In genomic region chr3:50610992-50611463, GRCh38 we compare ENCODE assay signal across 8 cellular contexts. TPM values are rescaled to one million over a fixed set of nuclear protein-coding genes. Genes with fewer than 3 reads are reported as not detected.
DNase-seq lines count a peak whose midpoint lies in the region; ATAC-seq and TF ChIP-seq lines count a peak whose summit lies in the region.

No MANE protein-coding gene starts in this region.

- H3K79me2 ChIP-seq in PC-9 (ENCODE audit: low read depth) = no peaks in the 10 kb centered on the region

- H3K9me2 ChIP-seq in PC-9 (ENCODE audit: insufficient read depth) = no peaks in the 10 kb centered on the region

- H3K27me3 ChIP-seq in CD4-positive, alpha-beta T cell (ENCODE audit: control insufficient read depth, insufficient read depth, low read length) = no peaks in the 10 kb centered on the region
- H3K27me3 ChIP-seq in PC-9 (ENCODE audit: insufficient read depth, low read depth) (no peaks in the 10 kb centered on the region), neutrophil (no peaks in the 10 kb centered on the region)

- H3K4me2 ChIP-seq in PC-9 = peak overlapping the region; percentile 90

- CTCF ChIA-PET in CD4-positive, alpha-beta T cell (lab: Charles Lee) = interaction anchor here (0.9 to 9.7 kb wide), 10 partner anchors 9 to 41 kb away, joined by 3 to 234 read pairs (median 5); partner anchors contain the start of genes C3orf18 and HEMK1
- CTCF ChIA-PET in PC-9 (lab: Charles Lee) = interaction anchor here (0.6 to 0.7 kb wide), 2 partner anchors 39 to 415 kb away, joined by 3 to 5 read pairs; no protein-coding TSS in a partner anchor

- ATAC-seq in CD4-positive, alpha-beta T cell (ENCODE audit: poor library complexity) = no peak
- ATAC-seq in GM18909 (IDR thresholded peaks at IDR 0.05; ENCODE audit: poor library complexity, unreplicated experiment) (no peak), GM21576 (IDR thresholded peaks at IDR 0.05; ENCODE audit: unreplicated experiment) (no peak)

- peak overlapping the region; percentile 93 for H3K27ac Mint-ChIP-seq in CD4-positive, alpha-beta T cell

- POLR2A ChIA-PET in CD4-positive, alpha-beta T cell (lab: Charles Lee) = interaction anchor here (0.7 to 20.8 kb wide), 8 partner anchors 9 to 889 kb away, joined by 3 to 446 read pairs (median 4); partner anchors contain the start of genes C3orf18, DCAF1 and HEMK1
- POLR2A ChIA-PET in PC-9 (lab: Charles Lee; ENCODE audit: unreplicated experiment) = interaction anchor here (0.6 kb wide), 2 partner anchors 19 to 44 kb away, joined by 3 to 6 read pairs; partner anchors contain the start of gene C3orf18

- DNase-seq in CD4-positive, alpha-beta T cell = no peak
- DNase-seq in PC-9 (no peak), epithelial cell of proximal tubule (ENCODE audit: low read depth) (no peak), kidney glomerular epithelial cell (lab: John Stamatoyannopoulos, UW) (no peak)
- no peak for DNase-seq in stimulated activated CD4-positive, alpha-beta T cell treated with anti-CD3 and anti-CD28 coated beads, Interleukin-12 subunit alpha, Interleukin-12 subunit beta, amount 100 ng/mL, for 4 hours

- peak overlapping the region; percentile 81 for H2AFZ ChIP-seq in PC-9

- H3K27me3 Mint-ChIP-seq in CD4-positive, alpha-beta T cell = no peaks in the 10 kb centered on the region

- H3K4me3 ChIP-seq in PC-9 (peak overlapping the region; percentile 65), epithelial cell of proximal tubule (ENCODE audit: low read depth, low read length) (peak overlapping the region; percentile 87), neutrophil (ENCODE audit: low read depth in 1 of 2, low read length in 1 of 2) (peak overlapping the region; percentile 80 to 94)

- no peaks in the 10 kb centered on the region for H3K9me3 ChIP-seq in CD4-positive, alpha-beta T cell (ENCODE audit: control insufficient read depth, low read length)
- H3K9me3 ChIP-seq in PC-9 (ENCODE audit: insufficient read depth, low read depth) (no peaks in the 10 kb centered on the region), neutrophil (no peaks in the 10 kb centered on the region)

- no peaks in the 10 kb centered on the region for H3K9me3 Mint-ChIP-seq in CD4-positive, alpha-beta T cell

- intact Hi-C loops in CD4-positive, alpha-beta T cell (cut with DNase I, micrococcal nuclease) = loop anchor here (2.0 to 10.0 kb wide), 4 partner anchors 18 to 414 kb away; partner anchors contain the start of gene ZMYND10 (in 2 of the 2)
- intact Hi-C loops in PC-9 (cut with micrococcal nuclease; ENCODE audit: unreplicated experiment) = no loop called here

- peaks cover 5% of the 10 kb centered on the region; the same call in 1 of the 2 replicates for H3F3A ChIP-seq in PC-9 (ENCODE audit: insufficient read depth, low read depth)

- TF ChIP-seq CTCF in CD4-positive, alpha-beta T cell (IDR thresholded peaks at IDR 0.05) = no peak
- no peak for TF ChIP-seq CTCF in PC-9 (conservative IDR thresholded peaks at IDR 0.05)
- TF ChIP-seq CTCF in epithelial cell of proximal tubule (conservative IDR thresholded peaks at IDR 0.05; ENCODE audit: low read depth, low read length) = no peak
- no peak for TF ChIP-seq CTCF in neutrophil (IDR thresholded peaks at IDR 0.05)

- peaks cover 21% of the 10 kb centered on the region for H3K4me1 ChIP-seq in PC-9 (replicated peaks; ENCODE audit: insufficient read depth)
- H3K4me1 ChIP-seq in neutrophil (ENCODE audit: control insufficient read depth in 1 of 2, insufficient read depth in 1 of 2, low read depth in 1 of 2, low read length in 1 of 2) = peaks cover 52 to 60% of the 10 kb centered on the region in 2 experiments

- TSS peak; percentile 45 for BruUV-seq in PC-9 (replicated peaks; lab: Mats Ljungman, UMichigan)

- H3K36me3 ChIP-seq in PC-9 (ENCODE audit: low read depth) (no peaks in the 10 kb centered on the region), neutrophil (peaks cover 19% of the 10 kb centered on the region)

- peak overlapping the region; percentile 89 for H3K27ac ChIP-seq in CD4-positive, alpha-beta T cell (ENCODE audit: low read depth, low read length)
- H3K27ac ChIP-seq in PC-9 = no peak overlapping the region
- peak overlapping the region; percentile 74 for H3K27ac ChIP-seq in neutrophil

- peak overlapping the region; percentile 96 for H3K4me3 Mint-ChIP-seq in CD4-positive, alpha-beta T cell

- peaks cover 77% of the 10 kb centered on the region for H3K4me1 Mint-ChIP-seq in CD4-positive, alpha-beta T cell (ENCODE audit: low read depth)

- H3K36me3 Mint-ChIP-seq in CD4-positive, alpha-beta T cell (ENCODE audit: low read depth) = peaks cover 51% of the 10 kb centered on the region

- no peaks in the 10 kb centered on the region for H4K20me1 ChIP-seq in PC-9 (ENCODE audit: insufficient read depth)

RNA-seq across cellular contexts. Expression of gene CISH, which starts 0.5 kb away (rescaled TPM):
- total RNA-seq in CD4-positive, alpha-beta T cell = 1 to 10 TPM; 3.5 to 3.7 TPM
- total RNA-seq in PC-9 (2021) = 2.7 and 3.2 TPM in 2 replicates
- 1.8 and 3.8 TPM in 2 replicates for total RNA-seq in epithelial cell of proximal tubule

RNA-seq across cellular contexts. Expression of gene MAPKAPK3, which starts 5.9 kb away (rescaled TPM):
- 10 to 100 TPM; 16.4 to 16.6 TPM for total RNA-seq in CD4-positive, alpha-beta T cell
- total RNA-seq in PC-9 (2021) (88.2 and 99.5 TPM in 2 replicates), epithelial cell of proximal tubule (117 and 131 TPM in 2 replicates)

RNA-seq across cellular contexts. Expression of gene HEMK1, which starts 41.7 kb away (rescaled TPM):
- 10 to 100 TPM; 12.4 to 14.6 TPM for total RNA-seq in CD4-positive, alpha-beta T cell
- total RNA-seq in PC-9 (2021) (20.6 and 24.2 TPM in 2 replicates), epithelial cell of proximal tubule (11.3 and 13.7 TPM in 2 replicates)

RNA-seq across cellular contexts. Expression of gene C3orf18, which starts 43.5 kb away (rescaled TPM):
- total RNA-seq in CD4-positive, alpha-beta T cell = 1 to 10 TPM; 3.9 to 5.2 TPM
- total RNA-seq in PC-9 (2021) (7.4 and 7.5 TPM in 2 replicates), epithelial cell of proximal tubule (4.3 and 8.9 TPM in 2 replicates)
